Comparison of ENCODE assay signal across 8 cellular contexts in genomic region chr2:195543902-195544894, GRCh38.
DNase-seq lines count a peak whose midpoint lies in the region; ATAC-seq and FAIRE-seq lines count a peak whose summit lies in the region.

No MANE protein-coding gene starts in this region.

- no peak overlapping the region for H3K4me3 ChIP-seq in small intestine (ENCODE audit: low read depth in 1 of 2, low read length in 2 of 2)

- H3K9me3 ChIP-seq in small intestine (ENCODE audit: control insufficient read depth, low read depth): no peaks in the 10 kb centered on the region

- no peaks in the 10 kb centered on the region for H3K4me1 ChIP-seq in small intestine (ENCODE audit: control insufficient read depth in 2 of 2, insufficient read depth in 1 of 2, low read depth in 1 of 2, low read length in 1 of 2)

- intact Hi-C loops in activated T-helper 2 cell treated with anti-CD3 and anti-CD28 coated beads, Interferon-gamma antibody, Interleukin-2, Interleukin-4, amounts not matched to agents 10 μg/mL and 5 μg/mL and 100 μg/mL, durations not matched to agents 14 hours and 24 hours and 36 hours (cut with micrococcal nuclease): loop anchor here (1.0 kb wide), 4 partner anchors 8 to 116 kb away; no protein-coding TSS in a partner anchor

- peaks cover 0 to 2% of the 10 kb centered on the region in 2 donors for H3K27me3 ChIP-seq in small intestine (ENCODE audit: control insufficient read depth in 2 of 2, insufficient read depth in 2 of 2, low read length in 2 of 2)

- peak; percentile 39 for DNase-seq in stimulated activated CD4-positive, alpha-beta T cell treated with anti-CD3 and anti-CD28 coated beads, Interleukin-4, amount 100 ng/mL, for 24 hours
- DNase-seq in stimulated activated CD4-positive, alpha-beta T cell treated with anti-CD3 and anti-CD28 coated beads, Interleukin-4, amount 100 ng/mL, for 1 hour: no peak
- DNase-seq in activated T-helper 2 cell treated with anti-CD3 and anti-CD28 coated beads, Interferon-gamma antibody, Interleukin-2, Interleukin-4, amounts not matched to agents 10 μg/mL and 5 μg/mL and 100 μg/mL, durations not matched to agents 14 hours and 24 hours and 36 hours (ENCODE audit: low spot score): no peak
- peak; percentile 76 for DNase-seq in small intestine
- no peak for DNase-seq in SIG-M5 treated with dmso at 0.1 percent for 504 hours (lab: John Stamatoyannopoulos, UW; ENCODE audit: unreplicated experiment)
- DNase-seq in NCI-H510A treated with DMSO at 0.1 percent for 48 hours (lab: John Stamatoyannopoulos, UW): no peak
- DNase-seq in midbrain (lab: John Stamatoyannopoulos, UW): no peak

- H3K4me3 Mint-ChIP-seq in activated T-helper 2 cell treated with anti-CD3 and anti-CD28 coated beads, Interferon-gamma antibody, Interleukin-2, Interleukin-4, amounts not matched to agents 10 μg/mL and 5 μg/mL and 100 μg/mL, durations not matched to agents 14 hours and 24 hours and 36 hours (ENCODE audit: low read depth): peak overlapping the region; percentile 43

- H3K9me3 Mint-ChIP-seq in activated T-helper 2 cell treated with anti-CD3 and anti-CD28 coated beads, Interferon-gamma antibody, Interleukin-2, Interleukin-4, amounts not matched to agents 10 μg/mL and 5 μg/mL and 100 μg/mL, durations not matched to agents 14 hours and 24 hours and 36 hours: peaks cover 31% of the 10 kb centered on the region

- H3K4me1 Mint-ChIP-seq in activated T-helper 2 cell treated with anti-CD3 and anti-CD28 coated beads, Interferon-gamma antibody, Interleukin-2, Interleukin-4, amounts not matched to agents 10 μg/mL and 5 μg/mL and 100 μg/mL, durations not matched to agents 14 hours and 24 hours and 36 hours (ENCODE audit: low read depth): peaks cover 57% of the 10 kb centered on the region

- H3K27ac Mint-ChIP-seq in activated T-helper 2 cell treated with anti-CD3 and anti-CD28 coated beads, Interferon-gamma antibody, Interleukin-2, Interleukin-4, amounts not matched to agents 10 μg/mL and 5 μg/mL and 100 μg/mL, durations not matched to agents 14 hours and 24 hours and 36 hours: peak overlapping the region; percentile 71

- peak; percentile 82 for FAIRE-seq in small intestine (lab: Jason Lieb, UNC)

- H3K27me3 Mint-ChIP-seq in activated T-helper 2 cell treated with anti-CD3 and anti-CD28 coated beads, Interferon-gamma antibody, Interleukin-2, Interleukin-4, amounts not matched to agents 10 μg/mL and 5 μg/mL and 100 μg/mL, durations not matched to agents 14 hours and 24 hours and 36 hours (ENCODE audit: low read depth): no peaks in the 10 kb centered on the region

- peaks cover 41% of the 10 kb centered on the region for H3K36me3 Mint-ChIP-seq in activated T-helper 2 cell treated with anti-CD3 and anti-CD28 coated beads, Interferon-gamma antibody, Interleukin-2, Interleukin-4, amounts not matched to agents 10 μg/mL and 5 μg/mL and 100 μg/mL, durations not matched to agents 14 hours and 24 hours and 36 hours (ENCODE audit: low read depth)

- no peak overlapping the region for H3K27ac ChIP-seq in small intestine (ENCODE audit: low read depth in 1 of 2, low read length in 1 of 2)

- ATAC-seq in HG03135 (IDR thresholded peaks at IDR 0.05; ENCODE audit: unreplicated experiment): peak; percentile 94

- WGBS in small intestine, 3 donors: 79 to 85% (median 82%) methylated on average over 11 of the region's 11 CpGs

- no peaks in the 10 kb centered on the region for H3K36me3 ChIP-seq in small intestine (ENCODE audit: control insufficient read depth in 2 of 2, insufficient read depth in 2 of 2, low read length in 2 of 2)

Comparison
In these comparisons a context has a peak if more than half of its experiments do, and no peak if none do; other contexts are left out.
1. DNase-seq: peak in stimulated activated CD4-positive, alpha-beta T cell treated with anti-CD3 and anti-CD28 coated beads, Interleukin-4, amount 100 ng/mL, for 24 hours (single experiment) and small intestine (single experiment); none in stimulated activated CD4-positive, alpha-beta T cell treated with anti-CD3 and anti-CD28 coated beads, Interleukin-4, amount 100 ng/mL, for 1 hour (single experiment), activated T-helper 2 cell treated with anti-CD3 and anti-CD28 coated beads, Interferon-gamma antibody, Interleukin-2, Interleukin-4, amounts not matched to agents 10 μg/mL and 5 μg/mL and 100 μg/mL, durations not matched to agents 14 hours and 24 hours and 36 hours (single experiment), SIG-M5 treated with dmso at 0.1 percent for 504 hours (single experiment), NCI-H510A treated with DMSO at 0.1 percent for 48 hours (single experiment) and midbrain (single experiment).